In the genomic region with DNA sequence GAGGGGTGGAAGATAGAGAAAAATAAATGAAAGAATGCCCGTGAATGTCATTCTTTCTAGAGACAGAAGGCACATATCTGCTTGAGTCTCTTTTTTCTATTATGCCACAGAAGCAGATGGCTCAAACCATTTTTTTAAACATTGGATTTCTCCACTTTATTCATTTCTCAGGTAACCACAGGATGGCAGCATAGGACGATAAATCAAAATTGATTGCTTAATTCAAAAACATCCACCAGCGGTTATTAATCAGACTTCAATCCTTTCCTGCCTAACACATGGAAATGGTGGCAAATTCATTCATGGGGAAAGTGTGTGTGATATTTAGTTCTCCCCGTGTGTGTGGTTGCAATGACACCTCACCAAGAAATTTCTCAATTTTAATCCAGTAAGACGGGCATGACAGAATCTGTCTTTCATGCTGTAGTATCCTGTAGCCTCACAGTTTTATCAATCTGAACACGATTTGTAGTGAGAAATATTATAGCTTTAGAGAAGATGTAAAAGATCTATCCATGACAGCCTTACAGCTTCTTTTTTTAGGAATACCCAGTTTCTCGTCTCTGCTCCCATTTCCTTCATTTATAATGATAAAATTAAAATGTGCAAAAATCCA, we compare ENCODE assay signal across 8 cellular contexts.
DNase-seq lines count a peak whose midpoint lies in the region; ATAC-seq, FAIRE-seq and TF ChIP-seq lines count a peak whose summit lies in the region.

No MANE protein-coding gene starts in this region.

- H3F3A ChIP-seq in Loucy (ENCODE audit: low read depth) (no peaks in the 10 kb centered on the region), SU-DHL-6 (ENCODE audit: insufficient read depth) (no peaks in the 10 kb centered on the region)

- CTCF ChIA-PET in activated CD4-positive, alpha-beta T cell treated with anti-CD3 and anti-CD28 coated beads, Interleukin-2, amount 10 ng/mL, durations not matched to agents 7 days and 5 days (lab: Charles Lee) = interaction anchor here (0.6 kb wide), 1 partner anchor 372 kb away, joined by 3 read pairs; no protein-coding TSS in a partner anchor

- peak; percentile 90 for FAIRE-seq in D721Med (lab: Jason Lieb, UNC)

- no peak for ATAC-seq in GM18873 (IDR thresholded peaks at IDR 0.05; ENCODE audit: low FRiP score, unreplicated experiment)

- intact Hi-C loops in vagina (cut with DNase I) = no loop called here

- TF ChIP-seq CTCF in D721Med (IDR thresholded peaks at IDR 0.05; ENCODE audit: insufficient read depth, missing control alignments) = peak; percentile 66
- TF ChIP-seq CTCF in Loucy (conservative IDR thresholded peaks at IDR 0.05; ENCODE audit: low read length) = peak; percentile 65
- peak; percentile 12 for TF ChIP-seq CTCF in SU-DHL-6 (IDR thresholded peaks at IDR 0.05; ENCODE audit: insufficient read depth, low read length, poor library complexity, severe bottlenecking)
- TF ChIP-seq CTCF in kidney epithelial cell (IDR thresholded peaks at IDR 0.05; ENCODE audit: insufficient read depth, low read length, poor library complexity, severe bottlenecking) = peak; percentile 38
- TF ChIP-seq CTCF in vagina (IDR thresholded peaks at IDR 0.05) = peak in 1 of 3 experiments; percentile 10

- H3K36me3 ChIP-seq in Loucy (ENCODE audit: insufficient read depth, low read length) (no peaks in the 10 kb centered on the region), SU-DHL-6 (ENCODE audit: low read length) (no peaks in the 10 kb centered on the region), kidney epithelial cell (ENCODE audit: control insufficient read depth, insufficient read depth, low read length) (no peaks in the 10 kb centered on the region), vagina (no peaks in the 10 kb centered on the region)

- no peaks in the 10 kb centered on the region for H3K9me3 Mint-ChIP-seq in activated CD4-positive, alpha-beta T cell treated with anti-CD3 and anti-CD28 coated beads, Interleukin-2, amount 10 ng/mL, durations not matched to agents 7 days and 5 days

- no peak overlapping the region for H2AFZ ChIP-seq in Loucy (ENCODE audit: low read length)
- H2AFZ ChIP-seq in SU-DHL-6 (ENCODE audit: low read depth, low read length, severe bottlenecking) = no peak overlapping the region

- H3K4me1 Mint-ChIP-seq in activated CD4-positive, alpha-beta T cell treated with anti-CD3 and anti-CD28 coated beads, Interleukin-2, amount 10 ng/mL, durations not matched to agents 7 days and 5 days = no peaks in the 10 kb centered on the region

- H3K4me2 ChIP-seq in Loucy (ENCODE audit: low read depth, low read length, poor library complexity, severe bottlenecking) (no peak overlapping the region), SU-DHL-6 (ENCODE audit: low read depth, low read length, poor library complexity, severe bottlenecking) (no peak overlapping the region)

- H3K27me3 Mint-ChIP-seq in activated CD4-positive, alpha-beta T cell treated with anti-CD3 and anti-CD28 coated beads, Interleukin-2, amount 10 ng/mL, durations not matched to agents 7 days and 5 days = no peaks in the 10 kb centered on the region

- no peak overlapping the region for H3K9ac ChIP-seq in Loucy (ENCODE audit: low read depth, low read length, poor library complexity, severe bottlenecking)
- no peak overlapping the region for H3K9ac ChIP-seq in SU-DHL-6 (ENCODE audit: low read length)

- H4K20me1 ChIP-seq in Loucy (ENCODE audit: insufficient read depth, low read length, poor library complexity, severe bottlenecking) = no peaks in the 10 kb centered on the region
- no peaks in the 10 kb centered on the region for H4K20me1 ChIP-seq in SU-DHL-6 (ENCODE audit: low read depth, low read length)

- TF ChIP-seq POLR2A in vagina (IDR thresholded peaks at IDR 0.05) = no peak

- H3K4me1 ChIP-seq in Loucy (ENCODE audit: insufficient read depth, low read length, poor library complexity, severe bottlenecking) = no peaks in the 10 kb centered on the region
- H3K4me1 ChIP-seq in vagina = no peaks in the 10 kb centered on the region

- no peak for DNase-seq in D721Med (ENCODE audit: insufficient read length, low spot score)
- no peak for DNase-seq in kidney epithelial cell (ENCODE audit: low read depth)
- DNase-seq in activated CD4-positive, alpha-beta T cell treated with anti-CD3 and anti-CD28 coated beads, Interleukin-2, amount 10 ng/mL, durations not matched to agents 7 days and 5 days = no peak
- DNase-seq in vagina (ENCODE audit: extremely low spot score in 2 of 2) = no peak
- no peak for DNase-seq in 8988T

- no peak overlapping the region for H3K27ac Mint-ChIP-seq in activated CD4-positive, alpha-beta T cell treated with anti-CD3 and anti-CD28 coated beads, Interleukin-2, amount 10 ng/mL, durations not matched to agents 7 days and 5 days

- H3K27ac ChIP-seq in SU-DHL-6 (ENCODE audit: low read depth, low read length) (no peak overlapping the region), vagina (no peak overlapping the region)

- H3K4me3 ChIP-seq in Loucy (ENCODE audit: low read length, poor library complexity, severe bottlenecking) (no peak overlapping the region), SU-DHL-6 (ENCODE audit: insufficient read depth, low read length, poor library complexity, severe bottlenecking) (no peak overlapping the region), kidney epithelial cell (ENCODE audit: low read depth, low read length) (no peak overlapping the region), vagina (no peak overlapping the region)

- no peaks in the 10 kb centered on the region for H3K27me3 ChIP-seq in Loucy (ENCODE audit: insufficient read depth, low read length, poor library complexity, severe bottlenecking)
- H3K27me3 ChIP-seq in SU-DHL-6 (ENCODE audit: low read length) = no peaks in the 10 kb centered on the region
- H3K27me3 ChIP-seq in kidney epithelial cell (ENCODE audit: control insufficient read depth, insufficient read depth, low read length) = no peaks in the 10 kb centered on the region
- no peaks in the 10 kb centered on the region for H3K27me3 ChIP-seq in vagina

- H3K36me3 Mint-ChIP-seq in activated CD4-positive, alpha-beta T cell treated with anti-CD3 and anti-CD28 coated beads, Interleukin-2, amount 10 ng/mL, durations not matched to agents 7 days and 5 days (ENCODE audit: low read depth) = no peaks in the 10 kb centered on the region

- POLR2A ChIA-PET in activated CD4-positive, alpha-beta T cell treated with anti-CD3 and anti-CD28 coated beads, Interleukin-2, amount 10 ng/mL, durations not matched to agents 7 days and 5 days (lab: Charles Lee) = no interaction called here

- H3K9me3 ChIP-seq in Loucy (ENCODE audit: insufficient read depth, low read depth, low read length) (no peaks in the 10 kb centered on the region), SU-DHL-6 (ENCODE audit: insufficient read depth, low read length) (no peaks in the 10 kb centered on the region), vagina (no peaks in the 10 kb centered on the region)

- H3K9me2 ChIP-seq in Loucy (replicated peaks; ENCODE audit: low read depth, low read length) = no peaks in the 10 kb centered on the region
- no peaks in the 10 kb centered on the region for H3K9me2 ChIP-seq in SU-DHL-6 (replicated peaks; ENCODE audit: insufficient read depth, low read length)

- H3K4me3 Mint-ChIP-seq in activated CD4-positive, alpha-beta T cell treated with anti-CD3 and anti-CD28 coated beads, Interleukin-2, amount 10 ng/mL, durations not matched to agents 7 days and 5 days = no peak overlapping the region

- no peaks in the 10 kb centered on the region for H3K79me2 ChIP-seq in Loucy (ENCODE audit: insufficient read depth, low read length)
- no peaks in the 10 kb centered on the region for H3K79me2 ChIP-seq in SU-DHL-6 (ENCODE audit: insufficient read depth, low read length)
